ENCODE assay signal across 12 cellular contexts in the genomic region with DNA sequence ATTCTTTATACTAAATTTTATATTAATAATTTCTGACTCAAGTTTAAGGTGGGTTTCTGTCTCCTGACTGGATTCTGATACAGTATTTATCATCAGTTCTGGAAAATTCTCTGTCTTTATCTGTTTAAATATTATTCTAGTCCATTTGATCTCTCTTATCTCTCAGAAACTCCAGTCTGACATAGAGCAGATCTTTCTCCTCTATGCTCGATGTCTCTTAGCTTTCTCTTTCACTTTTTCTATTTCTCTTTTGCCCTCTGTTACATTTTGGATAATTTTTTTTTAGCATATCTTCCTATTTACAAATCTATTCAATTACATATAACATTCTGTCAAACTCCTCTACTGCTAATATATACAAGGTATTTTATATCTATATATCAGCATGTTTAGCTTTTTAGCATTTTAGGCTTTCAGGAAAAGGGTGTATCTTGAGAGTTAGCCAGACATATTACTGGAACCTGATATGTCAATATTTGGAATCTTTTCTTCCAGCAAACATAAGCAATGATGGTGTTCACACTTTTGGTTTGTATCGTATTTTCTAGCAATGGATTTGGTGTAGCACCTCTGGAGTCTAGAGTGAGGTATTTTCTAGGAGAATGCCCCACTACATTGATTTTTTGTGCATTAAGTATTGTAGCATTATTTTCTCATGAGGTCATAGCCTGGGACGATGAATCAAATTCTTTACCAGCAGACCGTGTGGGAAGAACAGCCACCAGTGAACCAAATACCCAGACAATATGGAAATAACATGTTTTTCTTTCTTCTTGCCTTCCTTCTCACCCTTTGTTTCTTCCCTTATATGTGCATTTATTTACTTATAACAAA.
DNase-seq lines count a peak whose midpoint lies in the region; ATAC-seq, FAIRE-seq and TF ChIP-seq lines count a peak whose summit lies in the region.
"Had no signal": no experiment of that assay in that cellular context is flagged by ENCODE, and none has a peak within 500 bp of the region (broad histone marks: within the 10 kb centered on the region; RNA-seq: fewer than 3 reads in every experiment).

No MANE protein-coding gene starts in this region.

- ATAC-seq in GM18511 (IDR thresholded peaks at IDR 0.05; ENCODE audit: unreplicated experiment), result no peak

- no peaks in the 10 kb centered on the region for H3K9me3 ChIP-seq in adipocyte (ENCODE audit: control insufficient read depth, low read length)

- peak overlapping the region; percentile 85 for H3K9ac ChIP-seq in adipocyte (ENCODE audit: low read length)

- no peak for DNase-seq in H54 (ENCODE audit: insufficient read length, low spot score)
- peak; percentile 82 for DNase-seq in adipocyte (ENCODE audit: low read depth)
- no peak for DNase-seq in COR-L47 (lab: John Stamatoyannopoulos, UW)
- no peak for DNase-seq in NCI-H446 treated with DMSO at 0.1 percent for 48 hours (lab: John Stamatoyannopoulos, UW)
- no peak for DNase-seq in NCI-H345 (lab: John Stamatoyannopoulos, UW)
- DNase-seq: activated T-cell treated with anti-CD3 and anti-CD28 coated beads for 4 hours, NCI-H146 had no signal

- no peaks in the 10 kb centered on the region for H3K27me3 ChIP-seq in adipocyte (replicated peaks; ENCODE audit: control insufficient read depth, insufficient read depth, low read length)

- peaks cover 48% of the 10 kb centered on the region for H3K4me1 ChIP-seq in adipocyte (ENCODE audit: control insufficient read depth, insufficient read depth, low read length)

- H3K27ac ChIP-seq in skin epidermis, result peak overlapping the region in 18 of 21 experiments; percentile 12 to 98 (median 84)
- H3K27ac ChIP-seq: SK-N-MC had no signal

- H3K4me3 ChIP-seq in adipocyte (ENCODE audit: low read length) (peak overlapping the region; percentile 78), skin epidermis (peak overlapping the region in 2 of 7 experiments; percentile 6 to 10)
- H3K4me3 ChIP-seq: SK-N-MC had no signal

- no peaks in the 10 kb centered on the region for H3K36me3 ChIP-seq in adipocyte (ENCODE audit: control insufficient read depth, insufficient read depth, low read length, severe bottlenecking)

- no peak for TF ChIP-seq POLR2A in H54 (IDR thresholded peaks at IDR 0.05; ENCODE audit: low read depth, low read length)

- FAIRE-seq in H54 (lab: Jason Lieb, UNC) (peak; percentile 91), islet of Langerhans (lab: Jason Lieb, UNC) (peak; percentile 88)
- FAIRE-seq: endometrium had no signal
